In genomic region chr20:58890454-58891075, GRCh38 we compare ENCODE assay signal across 8 cellular contexts. TPM values are rescaled to one million over a fixed set of nuclear protein-coding genes. Genes with fewer than 3 reads are reported as not detected.
DNase-seq lines count a peak whose midpoint lies in the region; ATAC-seq and TF ChIP-seq lines count a peak whose summit lies in the region.

No MANE protein-coding gene starts in this region.

- peaks cover 49% of the 10 kb centered on the region for H3K4me1 Mint-ChIP-seq in nephron progenitor cell
- peaks cover 56% of the 10 kb centered on the region for H3K4me1 Mint-ChIP-seq in stimulated activated naive CD8-positive, alpha-beta T cell treated with anti-CD3 and anti-CD28 coated beads, Interleukin-15, Interleukin-2, amounts not matched to agents 100 ng/mL and 50 ng/mL, for 24 hours (ENCODE audit: low read depth)

- peaks cover 14% of the 10 kb centered on the region for H3K36me3 Mint-ChIP-seq in nephron progenitor cell (ENCODE audit: low read depth)
- peaks cover 26% of the 10 kb centered on the region for H3K36me3 Mint-ChIP-seq in stimulated activated naive CD8-positive, alpha-beta T cell treated with anti-CD3 and anti-CD28 coated beads, Interleukin-15, Interleukin-2, amounts not matched to agents 100 ng/mL and 50 ng/mL, for 24 hours (ENCODE audit: low read depth)

- peak; percentile 26 for ATAC-seq in GM19025 (IDR thresholded peaks at IDR 0.05; ENCODE audit: low read depth, unreplicated experiment)

- H3K27me3 Mint-ChIP-seq in nephron progenitor cell (ENCODE audit: low read depth, poor library complexity), result no peaks in the 10 kb centered on the region
- no peaks in the 10 kb centered on the region for H3K27me3 Mint-ChIP-seq in stimulated activated naive CD8-positive, alpha-beta T cell treated with anti-CD3 and anti-CD28 coated beads, Interleukin-15, Interleukin-2, amounts not matched to agents 100 ng/mL and 50 ng/mL, for 24 hours

- TF ChIP-seq CTCF in fibroblast of pulmonary artery (IDR thresholded peaks at IDR 0.05; ENCODE audit: low read length, missing control alignments) (no peak), nephron progenitor cell (IDR thresholded peaks at IDR 0.05) (no peak)

- peak overlapping the region; percentile 80 for H3K4me3 ChIP-seq in fibroblast of pulmonary artery (replicated peaks; ENCODE audit: low read depth, low read length)

- in situ Hi-C loops in ACHN (cut with HindIII; ENCODE audit: low pct_ligation_motif_present, low pct_unique_long_range_greater_than_20kb, low sequenced_read_pairs), result no loop called here

- DNase-seq in ACHN, result peak; percentile 72
- peak; percentile 94 for DNase-seq in HuH-7.5 (ENCODE audit: low spot score)
- peak; percentile 84 for DNase-seq in RPMI7951 (ENCODE audit: low read depth)
- peak; percentile 58 for DNase-seq in activated effector memory CD4-positive, alpha-beta T cell treated with Interleukin-2 at 50 U/mL for 16 hours
- peak; percentile 86 for DNase-seq in fibroblast of pulmonary artery (ENCODE audit: low read depth)
- DNase-seq in nephron progenitor cell, result peak; percentile 83

- peak overlapping the region; percentile 98 for H3K27ac Mint-ChIP-seq in nephron progenitor cell
- H3K27ac Mint-ChIP-seq in stimulated activated naive CD8-positive, alpha-beta T cell treated with anti-CD3 and anti-CD28 coated beads, Interleukin-15, Interleukin-2, amounts not matched to agents 100 ng/mL and 50 ng/mL, for 24 hours, result peak overlapping the region; percentile 98

- peak overlapping the region; percentile 96 for H3K4me3 Mint-ChIP-seq in nephron progenitor cell
- peak overlapping the region; percentile 92 for H3K4me3 Mint-ChIP-seq in stimulated activated naive CD8-positive, alpha-beta T cell treated with anti-CD3 and anti-CD28 coated beads, Interleukin-15, Interleukin-2, amounts not matched to agents 100 ng/mL and 50 ng/mL, for 24 hours

- peaks cover 15% of the 10 kb centered on the region for H3K9me3 Mint-ChIP-seq in nephron progenitor cell
- no peaks in the 10 kb centered on the region for H3K9me3 Mint-ChIP-seq in stimulated activated naive CD8-positive, alpha-beta T cell treated with anti-CD3 and anti-CD28 coated beads, Interleukin-15, Interleukin-2, amounts not matched to agents 100 ng/mL and 50 ng/mL, for 24 hours

RNA-seq across cellular contexts. Expression of gene GNAS, which starts 38.0 kb away (rescaled TPM):
- 853 and 1,108 TPM in 2 replicates for total RNA-seq in RPMI7951 (2014; rRNA removed; shearing (Covaris generic))

RNA-seq across cellular contexts. Expression of gene GNAS-AS1, which starts 39.9 kb away (rescaled TPM):
- total RNA-seq in RPMI7951 (2014; rRNA removed; shearing (Covaris generic)), result 1.1 TPM in 2 replicates

Comparison
In these comparisons a context has a peak if more than half of its experiments do, and no peak if none do; other contexts are left out.
1. Peak in every context shown above with its lines: DNase-seq, ATAC-seq and H3K4me3 ChIP-seq.